In the genomic region with DNA sequence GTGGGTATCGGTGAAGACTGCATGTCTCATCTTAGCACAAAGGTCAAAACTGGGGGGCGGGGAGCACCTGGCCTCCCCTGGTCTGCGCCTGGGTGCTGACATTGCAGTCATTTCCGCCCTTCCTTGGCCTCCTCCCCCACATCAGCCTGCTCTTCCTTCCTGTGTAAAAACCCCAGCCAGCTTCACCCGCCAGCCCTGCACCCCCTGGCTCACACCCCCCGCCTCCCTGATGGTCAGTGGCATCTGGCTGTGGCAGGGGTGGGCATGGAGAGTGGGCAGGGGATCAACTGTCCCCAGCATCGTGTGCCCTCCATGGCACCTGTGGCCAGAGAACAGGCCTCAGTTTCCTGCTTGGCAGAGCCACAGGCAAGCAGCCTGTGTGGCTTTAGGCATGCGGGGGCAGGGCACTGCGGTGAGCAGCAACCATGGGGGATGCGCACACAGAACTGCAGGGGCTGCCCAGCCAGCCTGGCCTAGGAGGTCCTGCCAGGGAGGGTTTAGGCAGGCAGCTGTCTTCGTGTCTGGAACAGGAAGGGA, we compare ENCODE assay signal across 8 cellular contexts. TPM values are rescaled to one million over a fixed set of nuclear protein-coding genes. Genes with fewer than 3 reads are reported as not detected.
A peak's percentile ranks its signal among the peaks of the same experiment; 100 is the strongest.
DNase-seq lines count a peak whose midpoint lies in the region; ATAC-seq and TF ChIP-seq lines count a peak whose summit lies in the region.

No MANE protein-coding gene starts in this region.

- ATAC-seq in GM19372 (IDR thresholded peaks at IDR 0.05; ENCODE audit: low read depth, unreplicated experiment) (peak; percentile 67), HG03460 (IDR thresholded peaks at IDR 0.05; ENCODE audit: unreplicated experiment) (peak; percentile 80), foreskin keratinocyte (no peak)

- no peaks in the 10 kb centered on the region for H3K27me3 ChIP-seq in skeletal muscle tissue (ENCODE audit: control insufficient read depth in 3 of 3, insufficient read depth in 3 of 3, low read length in 3 of 3)
- H3K27me3 ChIP-seq in foreskin keratinocyte: no peaks in the 10 kb centered on the region

- H3K4me1 ChIP-seq in skeletal muscle tissue (ENCODE audit: control insufficient read depth in 3 of 3, insufficient read depth in 3 of 3, low read length in 3 of 3): peaks cover 54 to 64% (median 56%) of the 10 kb centered on the region in 3 donors
- peaks cover 10% of the 10 kb centered on the region for H3K4me1 ChIP-seq in foreskin keratinocyte

- H3K9ac ChIP-seq in skeletal muscle tissue (ENCODE audit: low read depth in 1 of 3, low read length in 3 of 3): peak overlapping the region in 1 of 3 donors; percentile 33

- peaks cover 5 to 9% (median 7%) of the 10 kb centered on the region in 3 donors for H3K36me3 ChIP-seq in skeletal muscle tissue (ENCODE audit: control insufficient read depth in 3 of 3, insufficient read depth in 3 of 3, low read length in 3 of 3)

- peak overlapping the region; percentile 69 for H3K27ac ChIP-seq in skeletal muscle tissue (ENCODE audit: low read depth, low read length)
- H3K27ac ChIP-seq in foreskin keratinocyte: no peak overlapping the region

- DNase-seq in activated CD4-positive, alpha-beta T cell treated with anti-CD3 and anti-CD28 coated beads for 1 hour: peak; percentile 65
- peak; percentile 54 for DNase-seq in effector CD8-positive, alpha-beta T cell (lab: John Stamatoyannopoulos, UW)
- DNase-seq in islet precursor cell (no peak), foreskin keratinocyte (no peak), HPDE6-E6E7 (ENCODE audit: extremely low spot score) (no peak)

- no peak overlapping the region for H3K4me3 ChIP-seq in skeletal muscle tissue (ENCODE audit: low read length in 3 of 3)

- no peak for TF ChIP-seq CTCF in foreskin keratinocyte (conservative IDR thresholded peaks at IDR 0.05)

- no peaks in the 10 kb centered on the region for H3K9me3 ChIP-seq in skeletal muscle tissue (ENCODE audit: control insufficient read depth in 3 of 3, low read length in 3 of 3)

RNA-seq across cellular contexts. Expression of a gene that starts 29.0 kb away (rescaled TPM):
- total RNA-seq in skeletal muscle tissue (37.1 TPM), foreskin keratinocyte (168 and 171 TPM in 2 replicates)
- polyA plus RNA-seq in foreskin keratinocyte: 117 and 128 TPM in 2 replicates

RNA-seq across cellular contexts. Expression of a gene that starts 45.4 kb away (rescaled TPM):
- total RNA-seq in skeletal muscle tissue (2,779 TPM), foreskin keratinocyte (1,973 and 2,061 TPM in 2 replicates)
- polyA plus RNA-seq in foreskin keratinocyte: 3,137 and 3,324 TPM in 2 replicates

Comparison
In these comparisons a context has a peak if more than half of its experiments do, and no peak if none do; other contexts are left out.
1. DNase-seq: peak in activated CD4-positive, alpha-beta T cell treated with anti-CD3 and anti-CD28 coated beads for 1 hour (single experiment) and effector CD8-positive, alpha-beta T cell (single experiment); none in islet precursor cell (single experiment), foreskin keratinocyte (0 of 2) and HPDE6-E6E7 (single experiment).